Comparison of ENCODE assay signal across 23 cellular contexts in genomic region chr14:96782436-96782835, GRCh38.
"Had no signal": no experiment of that assay in that cellular context is flagged by ENCODE, and none has a peak within 500 bp of the region (broad histone marks: within the 10 kb centered on the region; RNA-seq: fewer than 3 reads in every experiment).

No MANE protein-coding gene starts in this region.

- H3K27me3 ChIP-seq: colonic mucosa, right atrium auricular region, sigmoid colon, testis had no signal

- H3K36me3 ChIP-seq: colonic mucosa, esophagus squamous epithelium, heart right ventricle, lower lobe of right lung, right atrium auricular region, sigmoid colon, tibial artery had no signal

- H3K27ac ChIP-seq: colonic mucosa, esophagus squamous epithelium, heart right ventricle, lower lobe of right lung, parathyroid adenoma, right atrium auricular region, sigmoid colon, testis, tibial artery had no signal

- DNase-seq: colonic mucosa; effector CD8-positive, alpha-beta T cell; endodermal cell; esophagus squamous epithelium; foreskin melanocyte; glutamatergic neuron; heart right ventricle; hippocampal formation; left ventricle myocardium superior; lower lobe of right lung; mesenchymal stem cell; mucosa of descending colon; naive B cell; sigmoid colon; stimulated activated CD4-positive, alpha-beta T cell treated with anti-CD3 and anti-CD28 coated beads, Interleukin-4, amount 100 ng/mL, for 4 hours; stimulated activated naive CD8-positive, alpha-beta T cell treated with anti-CD3 and anti-CD28 coated beads, Interleukin-15, Interleukin-2, amounts not matched to agents 100 U/mL and 50 U/mL, for 24 hours; substantia nigra; testis; tibial artery had no signal

- ATAC-seq: heart right ventricle; left ventricle myocardium superior; lower lobe of right lung; mucosa of descending colon; natural killer cell treated with Interleukin-12 subunit alpha and Interleukin-12 subunit beta and Interleukin-15 and Interleukin-18, amount 100 ng/mL, for 72 hours; stimulated activated memory B cell treated with anti-CD40 and anti-IgM and Interleukin-4, amounts not matched to agents 10 μg/mL and 1 μg/mL and 100 μg/mL, for 72 hours; stimulated activated naive CD8-positive, alpha-beta T cell treated with anti-CD3 and anti-CD28 coated beads, Interleukin-15, Interleukin-2, amounts not matched to agents 100 U/mL and 50 U/mL, for 24 hours had no signal

- H3K4me1 ChIP-seq: colonic mucosa, esophagus squamous epithelium, lower lobe of right lung, parathyroid adenoma, right atrium auricular region, sigmoid colon, tibial artery had no signal

- H3K9me3 ChIP-seq: colonic mucosa, esophagus squamous epithelium, heart right ventricle, lower lobe of right lung, mucosa of descending colon, right atrium auricular region, sigmoid colon, testis, tibial artery had no signal

- H3K4me3 ChIP-seq: colonic mucosa, esophagus squamous epithelium, heart right ventricle, lower lobe of right lung, mucosa of descending colon, right atrium auricular region, sigmoid colon, testis, tibial artery had no signal
